23 cellular contexts compared by ENCODE assay signal in genomic region chr5:139454568-139455290, GRCh38. TPM values are rescaled to one million over a fixed set of nuclear protein-coding genes. Genes with fewer than 3 reads are reported as not detected.
DNase-seq lines count a peak whose midpoint lies in the region; TF ChIP-seq lines count a peak whose summit lies in the region.
"Had no signal": no experiment of that assay in that cellular context is flagged by ENCODE, and none has a peak within 500 bp of the region (broad histone marks: within the 10 kb centered on the region; RNA-seq: fewer than 3 reads in every experiment).

No MANE protein-coding gene starts in this region.

- POLR2A ChIA-PET in activated CD4-positive, alpha-beta T cell treated with anti-CD3 and anti-CD28 coated beads, Interleukin-2, amount 10 ng/mL, durations not matched to agents 7 days and 5 days (lab: Charles Lee): no interaction called here
- POLR2A ChIA-PET in RWPE1 (lab: Yijun Ruan, JAX; ENCODE audit: low non-redundant PET): no interaction called here

- CTCF ChIA-PET in activated CD4-positive, alpha-beta T cell treated with anti-CD3 and anti-CD28 coated beads, Interleukin-2, amount 10 ng/mL, durations not matched to agents 7 days and 5 days (lab: Charles Lee): interaction anchor here (1.0 to 4.6 kb wide), 6 partner anchors 9 to 34 kb away, joined by 3 to 14 read pairs (median 4); partner anchors contain the start of genes DNAJC18 and SMIM33
- CTCF ChIA-PET in RWPE1 (lab: Yijun Ruan, JAX): no interaction called here

- peaks cover 0 to 39% (median 0%) of the 10 kb centered on the region in 6 donors for H3K36me3 ChIP-seq in spleen
- H3K36me3 ChIP-seq: prostate gland, suprapubic skin, WERI-Rb-1 had no signal

- no peak for DNase-seq in activated CD4-positive, alpha-beta T cell treated with anti-CD3 and anti-CD28 coated beads, Interleukin-2, amount 10 ng/mL, durations not matched to agents 7 days and 5 days
- DNase-seq in activated CD4-positive, alpha-beta T cell treated with anti-CD3 and anti-CD28 coated beads for 48 hours: no peak
- no peak for DNase-seq in RWPE1 (ENCODE audit: low spot score)
- DNase-seq in chondrocyte (ENCODE audit: low spot score): peak; percentile 58
- DNase-seq in spleen: peak; percentile 61
- DNase-seq in NCI-H69 (lab: John Stamatoyannopoulos, UW): no peak
- no peak for DNase-seq in HFFc6
- no peak for DNase-seq in occipital lobe (lab: John Stamatoyannopoulos, UW)
- DNase-seq: DMS53; foreskin fibroblast; NCI-H1930; stimulated activated CD4-positive, alpha-beta T cell treated with anti-CD3 and anti-CD28 coated beads, Interleukin-2, amount 100 ng/mL, for 48 hours; WERI-Rb-1 had no signal

- no peak for TF ChIP-seq POLR2A in spleen (IDR thresholded peaks at IDR 0.05)

- no peak overlapping the region for H3K4me3 ChIP-seq in spleen
- H3K4me3 ChIP-seq: hepatocyte, prostate gland, suprapubic skin had no signal

- H3K9me3 Mint-ChIP-seq in activated CD4-positive, alpha-beta T cell treated with anti-CD3 and anti-CD28 coated beads, Interleukin-2, amount 10 ng/mL, durations not matched to agents 7 days and 5 days: no peaks in the 10 kb centered on the region
- no peaks in the 10 kb centered on the region for H3K9me3 Mint-ChIP-seq in chondrocyte (ENCODE audit: low read depth)
- H3K9me3 Mint-ChIP-seq in HFFc6: no peaks in the 10 kb centered on the region
- H3K9me3 Mint-ChIP-seq: IgD-negative memory B cell, nephron had no signal

- intact Hi-C loops in spleen (cut with DNase I; ENCODE audit: low total_unique reads): no loop called here

- no peaks in the 10 kb centered on the region for H3K27me3 Mint-ChIP-seq in activated CD4-positive, alpha-beta T cell treated with anti-CD3 and anti-CD28 coated beads, Interleukin-2, amount 10 ng/mL, durations not matched to agents 7 days and 5 days
- H3K27me3 Mint-ChIP-seq in chondrocyte (ENCODE audit: low read depth) (no peaks in the 10 kb centered on the region), HFFc6 (ENCODE audit: insufficient read depth) (no peaks in the 10 kb centered on the region)

- peak overlapping the region; percentile 77 for H3K27ac Mint-ChIP-seq in activated CD4-positive, alpha-beta T cell treated with anti-CD3 and anti-CD28 coated beads, Interleukin-2, amount 10 ng/mL, durations not matched to agents 7 days and 5 days
- H3K27ac Mint-ChIP-seq in chondrocyte (ENCODE audit: unreplicated experiment) (no peak overlapping the region), HFFc6 (no peak overlapping the region)
- H3K27ac Mint-ChIP-seq: IgD-negative memory B cell had no signal

- no peaks in the 10 kb centered on the region for H3K36me3 Mint-ChIP-seq in activated CD4-positive, alpha-beta T cell treated with anti-CD3 and anti-CD28 coated beads, Interleukin-2, amount 10 ng/mL, durations not matched to agents 7 days and 5 days (ENCODE audit: low read depth)
- H3K36me3 Mint-ChIP-seq in chondrocyte (ENCODE audit: low read depth) (no peaks in the 10 kb centered on the region), HFFc6 (ENCODE audit: low read depth) (no peaks in the 10 kb centered on the region)
- H3K36me3 Mint-ChIP-seq: IgD-negative memory B cell had no signal

- TF ChIP-seq CTCF in RWPE1 (conservative IDR thresholded peaks at IDR 0.05; ENCODE audit: low read depth): no peak
- TF ChIP-seq CTCF in chondrocyte (IDR thresholded peaks at IDR 0.05): no peak
- no peak for TF ChIP-seq CTCF in spleen (IDR thresholded peaks at IDR 0.05 in 8 of 11, conservative IDR thresholded peaks at IDR 0.05 in 3 of 11)
- TF ChIP-seq CTCF in HFFc6 (IDR thresholded peaks at IDR 0.05): no peak

- H3K27ac ChIP-seq in RWPE1 (peak overlapping the region; percentile 24), spleen (peak overlapping the region in 1 of 8 donors; percentile 63)
- H3K27ac ChIP-seq: C4-2B, hepatocyte, prostate gland, suprapubic skin, WERI-Rb-1 had no signal

- 87 to 92% (median 89%) methylated on average over 10 to 11 of the region's 11 CpGs for WGBS in spleen, 5 donors

- peaks cover 55% of the 10 kb centered on the region for H3K4me1 Mint-ChIP-seq in activated CD4-positive, alpha-beta T cell treated with anti-CD3 and anti-CD28 coated beads, Interleukin-2, amount 10 ng/mL, durations not matched to agents 7 days and 5 days
- H3K4me1 Mint-ChIP-seq in chondrocyte (ENCODE audit: low read depth) (peaks cover 11% of the 10 kb centered on the region), HFFc6 (ENCODE audit: low read depth) (peaks cover 13% of the 10 kb centered on the region)
- H3K4me1 Mint-ChIP-seq: nephron had no signal

- peaks cover 0 to 28% (median 13%) of the 10 kb centered on the region in 6 donors for H3K4me1 ChIP-seq in spleen
- H3K4me1 ChIP-seq: prostate gland had no signal

- H3K4me3 Mint-ChIP-seq in activated CD4-positive, alpha-beta T cell treated with anti-CD3 and anti-CD28 coated beads, Interleukin-2, amount 10 ng/mL, durations not matched to agents 7 days and 5 days: no peak overlapping the region
- no peak overlapping the region for H3K4me3 Mint-ChIP-seq in chondrocyte (ENCODE audit: unreplicated experiment)
- H3K4me3 Mint-ChIP-seq in HFFc6: no peak overlapping the region
- H3K4me3 Mint-ChIP-seq: nephron had no signal

- no peaks in the 10 kb centered on the region for H3K9me3 ChIP-seq in spleen
- H3K9me3 ChIP-seq: prostate gland, suprapubic skin had no signal

- no peaks in the 10 kb centered on the region for H3K27me3 ChIP-seq in spleen (replicated peaks in 1 of 7)
- H3K27me3 ChIP-seq: hepatocyte, suprapubic skin had no signal

RNA-seq across cellular contexts. Expression of gene ECSCR, which starts 7.8 kb away (rescaled TPM):
- total RNA-seq in activated CD4-positive, alpha-beta T cell treated with anti-CD3 and anti-CD28 coated beads, Interleukin-2, amount 10 ng/mL, durations not matched to agents 7 days and 5 days: under 1 TPM; 0.45 to 0.73 TPM
- total RNA-seq in chondrocyte (0.62 TPM in 1 of 3 replicates, not detected in the others), spleen (10 to 100 TPM; 11.3 to 52.3 (median 20.8) TPM), occipital lobe (5.5 TPM)
- polyA plus RNA-seq in spleen: 10 to 100 TPM; 14.1 to 18.4 (median 17.7) TPM
- total RNA-seq in HFFc6 (2021; fragmentation: NEBNext Ultra II Directional; extraction: Animal tissue kit (Norgen Biotek cat#: 25700)): under 1 TPM; 0.28 to 0.91 (median 0.83) TPM
- total RNA-seq: NCI-H460 had no signal
- polyA plus RNA-seq: IgD-negative memory B cell, keratinocyte had no signal

RNA-seq across cellular contexts. Expression of gene DNAJC18, which starts 15.4 kb away (rescaled TPM):
- 1 to 10 TPM; 4.5 to 6.8 TPM for total RNA-seq in activated CD4-positive, alpha-beta T cell treated with anti-CD3 and anti-CD28 coated beads, Interleukin-2, amount 10 ng/mL, durations not matched to agents 7 days and 5 days
- total RNA-seq in chondrocyte (17.4 to 27.0 TPM (median 25.6 TPM) in 3 replicates), spleen (10 to 100 TPM in 1 of 7 donors, 1 to 10 TPM in 6; 4.0 to 10.8 (median 7.8) TPM), occipital lobe (46.6 TPM)
- 1 to 10 TPM; 1.3 to 7.1 (median 4.5) TPM for polyA plus RNA-seq in spleen
- total RNA-seq in HFFc6 (2021; fragmentation: NEBNext Ultra II Directional; extraction: Animal tissue kit (Norgen Biotek cat#: 25700)): 10 to 100 TPM; 14.3 to 19.9 (median 18.2) TPM

RNA-seq across cellular contexts. Expression of gene SMIM33, which starts 16.1 kb away (rescaled TPM):
- 1 to 10 TPM; 1.1 to 1.2 TPM for total RNA-seq in activated CD4-positive, alpha-beta T cell treated with anti-CD3 and anti-CD28 coated beads, Interleukin-2, amount 10 ng/mL, durations not matched to agents 7 days and 5 days
- total RNA-seq in chondrocyte (not detected in 3 replicates), spleen (under 1 TPM in 1 of 7 donors, not detected in 6; 0.24 TPM), occipital lobe (not detected)
- under 1 TPM in 1 of 3 donors, not detected in 2; 0.03 TPM for polyA plus RNA-seq in spleen
- not detected for total RNA-seq in HFFc6 (2021; fragmentation: NEBNext Ultra II Directional; extraction: Animal tissue kit (Norgen Biotek cat#: 25700))
- total RNA-seq: hepatocyte, NCI-H460, prostate gland, Right ventricle myocardium inferior, skeletal muscle tissue, suprapubic skin had no signal
- polyA plus RNA-seq: hepatocyte, IgD-negative memory B cell, keratinocyte had no signal

RNA-seq across cellular contexts. Expression of gene STING1, which starts 27.8 kb away (rescaled TPM):
- 100 to 1,000 TPM; 175 TPM for total RNA-seq in activated CD4-positive, alpha-beta T cell treated with anti-CD3 and anti-CD28 coated beads, Interleukin-2, amount 10 ng/mL, durations not matched to agents 7 days and 5 days
- total RNA-seq in chondrocyte (26.6 to 59.2 TPM (median 58.4 TPM) in 3 replicates), spleen (100 to 1,000 TPM in 6 of 7 donors, 10 to 100 TPM in 1; 99.7 to 166 (median 130) TPM), occipital lobe (3.6 TPM)
- polyA plus RNA-seq in spleen: 10 to 100 TPM; 24.2 to 49.8 (median 43.6) TPM
- 10 to 100 TPM; 68.8 to 99.6 (median 87.9) TPM for total RNA-seq in HFFc6 (2021; fragmentation: NEBNext Ultra II Directional; extraction: Animal tissue kit (Norgen Biotek cat#: 25700))

RNA-seq across cellular contexts. Expression of gene SPATA24, which starts 50.8 kb away (rescaled TPM):
- 1 to 10 TPM; 5.5 to 7.2 TPM for total RNA-seq in activated CD4-positive, alpha-beta T cell treated with anti-CD3 and anti-CD28 coated beads, Interleukin-2, amount 10 ng/mL, durations not matched to agents 7 days and 5 days
- total RNA-seq in chondrocyte: 2.7 to 3.7 TPM (median 3.7 TPM) in 3 replicates
- 1 to 10 TPM; 2.1 to 7.6 (median 3.7) TPM for total RNA-seq in spleen
- 1 to 10 TPM; 8.5 to 9.5 (median 9.0) TPM for polyA plus RNA-seq in spleen
- 1 to 10 TPM; 4.0 to 6.9 (median 5.2) TPM for total RNA-seq in HFFc6 (2021; fragmentation: NEBNext Ultra II Directional; extraction: Animal tissue kit (Norgen Biotek cat#: 25700))
- 3.6 TPM for total RNA-seq in occipital lobe

Comparison
In these comparisons a context has a peak if more than half of its experiments do, and no peak if none do; other contexts are left out.
1. DNase-seq: peak in chondrocyte (single experiment) and spleen (single experiment); none in activated CD4-positive, alpha-beta T cell treated with anti-CD3 and anti-CD28 coated beads, Interleukin-2, amount 10 ng/mL, durations not matched to agents 7 days and 5 days (single experiment), activated CD4-positive, alpha-beta T cell treated with anti-CD3 and anti-CD28 coated beads for 48 hours (single experiment), RWPE1 (single experiment), NCI-H69 (single experiment), HFFc6 (single experiment) and occipital lobe (single experiment).